Comparison of ENCODE assay signal across 14 cellular contexts in genomic region chr10:108688314-108688713, GRCh38.
"Had no signal": no experiment of that assay in that cellular context is flagged by ENCODE, and none has a peak within 500 bp of the region (broad histone marks: within the 10 kb centered on the region; RNA-seq: fewer than 3 reads in every experiment).

No MANE protein-coding gene starts in this region.

- H3K36me3 ChIP-seq: gastroesophageal sphincter, heart right ventricle, tibial nerve had no signal

- FAIRE-seq: urothelium cell line had no signal

- DNase-seq: activated CD4-positive, alpha-beta memory T cell treated with anti-CD3 and anti-CD28 coated beads, Interleukin-2, amount 10 ng/mL, durations not matched to agents 7 days and 5 days; activated CD4-positive, alpha-beta T cell treated with anti-CD3 and anti-CD28 coated beads for 48 hours; activated CD4-positive, CD25-positive, alpha-beta regulatory T cell; activated CD8-positive, alpha-beta memory T cell treated with anti-CD3 and anti-CD28 coated beads, Interleukin-2, amount 10 ng/mL, durations not matched to agents 7 days and 5 days; effector CD8-positive, alpha-beta T cell; heart right ventricle; kidney glomerular epithelial cell; left ventricle myocardium superior; mucosa of descending colon; naive B cell had no signal

- H3K9me3 ChIP-seq: gastroesophageal sphincter, mucosa of descending colon, tibial nerve had no signal

- ATAC-seq: activated CD8-positive, alpha-beta memory T cell treated with anti-CD3 and anti-CD28 coated beads, Interleukin-2, amount 10 ng/mL, durations not matched to agents 7 days and 5 days; esophagus mucosa; gastroesophageal sphincter; heart right ventricle; left ventricle myocardium superior; mucosa of descending colon had no signal

- H3K27ac ChIP-seq: gastroesophageal sphincter, heart right ventricle, tibial nerve had no signal

- H3K4me3 ChIP-seq: gastroesophageal sphincter, heart right ventricle, mucosa of descending colon, tibial nerve had no signal

- H3K4me1 ChIP-seq: gastroesophageal sphincter, heart right ventricle, tibial nerve had no signal
